In genomic region chr4:78629991-78630541, GRCh38 we compare ENCODE assay signal across 14 cellular contexts.
DNase-seq lines count a peak whose midpoint lies in the region; ATAC-seq and TF ChIP-seq lines count a peak whose summit lies in the region.
"Had no signal": no experiment of that assay in that cellular context is flagged by ENCODE, and none has a peak within 500 bp of the region (broad histone marks: within the 10 kb centered on the region; RNA-seq: fewer than 3 reads in every experiment).

No MANE protein-coding gene starts in this region.

- H3K9me3 ChIP-seq in BLaER1 treated with 17β-estradiol and CSF1 and Interleukin-3, amounts not matched to agents 10 nM and 100 nM (replicated peaks in 1 of 11): peaks cover 0 to 31% (median 18%) of the 10 kb centered on the region in 11 experiments; a peak in 15 of 22 replicates
- H3K9me3 ChIP-seq: thoracic aorta had no signal

- ATAC-seq in omental fat pad (ENCODE audit: low FRiP score) (peak; percentile 44), GM19467 (IDR thresholded peaks at IDR 0.05; ENCODE audit: unreplicated experiment) (no peak)

- peaks cover 39 to 95% (median 45%) of the 10 kb centered on the region in 10 experiments for H3K4me1 ChIP-seq in BLaER1 treated with 17β-estradiol and CSF1 and Interleukin-3, amounts not matched to agents 10 nM and 100 nM

- H3K27me3 Mint-ChIP-seq in chondrocyte (ENCODE audit: low read depth): no peaks in the 10 kb centered on the region
- H3K27me3 Mint-ChIP-seq: activated naive CD8-positive, alpha-beta T cell had no signal

- H3K4me1 Mint-ChIP-seq in chondrocyte (ENCODE audit: low read depth): peaks cover 10% of the 10 kb centered on the region

- H3K27ac Mint-ChIP-seq in chondrocyte (ENCODE audit: unreplicated experiment): no peak overlapping the region
- H3K27ac Mint-ChIP-seq: activated naive CD8-positive, alpha-beta T cell had no signal

- H4K20me1 ChIP-seq in BLaER1 treated with 17β-estradiol and CSF1 and Interleukin-3, amounts not matched to agents 10 nM and 100 nM: no peaks in the 10 kb centered on the region

- DNase-seq in NCI-H82 treated with DMSO at 0.1 percent for 48 hours (lab: John Stamatoyannopoulos, UW; ENCODE audit: unreplicated experiment): peak; percentile 35
- DNase-seq in epithelial cell of prostate (ENCODE audit: low read depth, low spot score): no peak
- no peak for DNase-seq in omental fat pad (ENCODE audit: low spot score)
- DNase-seq in GM19238 (ENCODE audit: insufficient read length, low spot score): no peak
- no peak for DNase-seq in GDM1 (lab: John Stamatoyannopoulos, UW)
- no peak for DNase-seq in chondrocyte (ENCODE audit: low spot score)
- DNase-seq: activated CD4-positive, alpha-beta T cell treated with anti-CD3 and anti-CD28 coated beads, Interleukin-2, amount 50 U/mL, for 1 hour; effector CD4-positive, alpha-beta T cell had no signal

- H3K9ac ChIP-seq in BLaER1 treated with 17β-estradiol and CSF1 and Interleukin-3, amounts not matched to agents 10 nM and 100 nM: peak overlapping the region in 4 of 11 experiments; percentile 50 to 73 (median 64); a peak in 7 of 22 replicates

- H3K4me3 ChIP-seq in BLaER1 treated with 17β-estradiol and CSF1 and Interleukin-3, amounts not matched to agents 10 nM and 100 nM: peak overlapping the region in 1 of 10 experiments; percentile 24; a peak in 1 of 20 replicates
- H3K4me3 ChIP-seq: thoracic aorta had no signal

- no peaks in the 10 kb centered on the region for H3K27me3 ChIP-seq in BLaER1 treated with 17β-estradiol and CSF1 and Interleukin-3, amounts not matched to agents 10 nM and 100 nM

- H3K4me2 ChIP-seq in BLaER1 treated with 17β-estradiol and CSF1 and Interleukin-3, amounts not matched to agents 10 nM and 100 nM: peak overlapping the region; percentile 32 to 88 (median 68)

- peak overlapping the region; percentile 21 to 90 (median 63); a peak in 19 of 22 replicates for H3K27ac ChIP-seq in BLaER1 treated with 17β-estradiol and CSF1 and Interleukin-3, amounts not matched to agents 10 nM and 100 nM
- H3K27ac ChIP-seq in epithelial cell of prostate: peak overlapping the region; percentile 39
- H3K27ac ChIP-seq: C4-2B, thoracic aorta had no signal

- no peak overlapping the region for H3K4me3 Mint-ChIP-seq in chondrocyte (ENCODE audit: unreplicated experiment)
- H3K4me3 Mint-ChIP-seq: activated naive CD8-positive, alpha-beta T cell; nephron had no signal

- no peaks in the 10 kb centered on the region for H3K9me3 Mint-ChIP-seq in chondrocyte (ENCODE audit: low read depth)

- no peak for TF ChIP-seq CTCF in omental fat pad (IDR thresholded peaks at IDR 0.05)
- TF ChIP-seq CTCF in chondrocyte (IDR thresholded peaks at IDR 0.05): no peak

- H3K36me3 ChIP-seq in BLaER1 treated with 17β-estradiol and CSF1 and Interleukin-3, amounts not matched to agents 10 nM and 100 nM: no peaks in the 10 kb centered on the region
- H3K36me3 ChIP-seq: thoracic aorta had no signal

- H3K36me3 Mint-ChIP-seq in chondrocyte (ENCODE audit: low read depth): no peaks in the 10 kb centered on the region
- H3K36me3 Mint-ChIP-seq: activated naive CD8-positive, alpha-beta T cell had no signal
